1 cellular context compared by ENCODE assay signal in genomic region chr7:109873296-109873695, GRCh38.
TF ChIP-seq lines count a peak whose summit lies in the region.

No MANE protein-coding gene starts in this region.

TF ChIP-seq in GM23338, 12 proteins besides CTCF, POLR2A, EP300 and RAD21 (continued from another document):
- TF ChIP-seq REST (IDR thresholded peaks at IDR 0.05; ENCODE audit: unreplicated experiment) (no peak), ZNF462 (CRISPR knock-in tag; IDR thresholded peaks at IDR 0.05) (no peak), JUNB (IDR thresholded peaks at IDR 0.05; ENCODE audit: unreplicated experiment) (no peak), CREB1 (CRISPR knock-in tag; IDR thresholded peaks at IDR 0.05; ENCODE audit: low read depth) (no peak), NANOG (IDR thresholded peaks at IDR 0.05; ENCODE audit: borderline replicate concordance) (no peak), POLR2AphosphoS5 (IDR thresholded peaks at IDR 0.05; ENCODE audit: low read depth) (no peak)
